Comparison of ENCODE assay signal across 1 cellular context in the genomic region with DNA sequence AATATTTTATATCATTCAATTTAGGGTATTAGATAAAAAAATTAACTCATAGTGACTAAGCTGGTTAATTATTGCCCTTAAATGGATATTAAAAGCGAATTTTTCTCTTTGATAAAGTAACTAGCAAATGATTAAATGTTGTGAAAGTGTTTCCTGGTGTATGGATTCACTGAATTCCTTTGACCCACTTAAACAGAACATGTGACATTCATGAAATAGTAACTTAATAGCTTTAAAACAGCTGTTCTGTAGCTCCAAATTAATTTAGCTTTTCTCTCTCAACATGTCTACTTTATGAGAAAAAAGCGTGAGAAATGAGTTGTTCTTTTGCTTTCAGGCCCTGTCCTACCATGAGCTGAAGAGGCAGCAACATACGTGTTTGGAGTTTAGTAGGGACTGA.
TF ChIP-seq lines count a peak whose summit lies in the region.

No MANE protein-coding gene starts in this region.

TF ChIP-seq in K562, 482 proteins besides CTCF, POLR2A, EP300 and RAD21 (continued from another document):
- TF ChIP-seq, protein P1, sequence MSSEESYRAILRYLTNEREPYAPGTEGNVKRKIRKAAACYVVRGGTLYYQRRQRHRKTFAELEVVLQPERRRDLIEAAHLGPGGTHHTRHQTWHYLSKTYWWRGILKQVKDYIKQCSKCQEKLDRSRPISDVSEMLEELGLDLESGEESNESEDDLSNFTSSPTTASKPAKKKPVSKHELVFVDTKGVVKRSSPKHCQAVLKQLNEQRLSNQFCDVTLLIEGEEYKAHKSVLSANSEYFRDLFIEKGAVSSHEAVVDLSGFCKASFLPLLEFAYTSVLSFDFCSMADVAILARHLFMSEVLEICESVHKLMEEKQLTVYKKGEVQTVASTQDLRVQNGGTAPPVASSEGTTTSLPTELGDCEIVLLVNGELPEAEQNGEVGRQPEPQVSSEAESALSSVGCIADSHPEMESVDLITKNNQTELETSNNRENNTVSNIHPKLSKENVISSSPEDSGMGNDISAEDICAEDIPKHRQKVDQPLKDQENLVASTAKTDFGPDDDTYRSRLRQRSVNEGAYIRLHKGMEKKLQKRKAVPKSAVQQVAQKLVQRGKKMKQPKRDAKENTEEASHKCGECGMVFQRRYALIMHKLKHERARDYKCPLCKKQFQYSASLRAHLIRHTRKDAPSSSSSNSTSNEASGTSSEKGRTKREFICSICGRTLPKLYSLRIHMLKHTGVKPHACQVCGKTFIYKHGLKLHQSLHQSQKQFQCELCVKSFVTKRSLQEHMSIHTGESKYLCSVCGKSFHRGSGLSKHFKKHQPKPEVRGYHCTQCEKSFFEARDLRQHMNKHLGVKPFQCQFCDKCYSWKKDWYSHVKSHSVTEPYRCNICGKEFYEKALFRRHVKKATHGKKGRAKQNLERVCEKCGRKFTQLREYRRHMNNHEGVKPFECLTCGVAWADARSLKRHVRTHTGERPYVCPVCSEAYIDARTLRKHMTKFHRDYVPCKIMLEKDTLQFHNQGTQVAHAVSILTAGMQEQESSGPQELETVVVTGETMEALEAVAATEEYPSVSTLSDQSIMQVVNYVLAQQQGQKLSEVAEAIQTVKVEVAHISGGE (CRISPR knock-in tag; IDR thresholded peaks at IDR 0.05), result peak in 1 of 3 experiments; percentile 86; a peak in 1 of 6 replicates
TF ChIP-seq in K562: peak in this region for 3.
